ENCODE assay signal across 1 cellular context in genomic region chr1:160291248-160292220, GRCh38.
TF ChIP-seq lines count a peak whose summit lies in the region.

No MANE protein-coding gene starts in this region.

TF ChIP-seq in WTC11, 78 proteins besides CTCF, POLR2A, EP300 and RAD21 (continued from another document):
- TF ChIP-seq PRDM15 (CRISPR knock-in tag; IDR thresholded peaks at IDR 0.05) (no peak), NFE2L1 (CRISPR knock-in tag; IDR thresholded peaks at IDR 0.05) (no peak), ZNF121 (CRISPR knock-in tag; IDR thresholded peaks at IDR 0.05) (no peak), MLX (CRISPR knock-in tag; IDR thresholded peaks at IDR 0.05) (no peak), GABPB1 (CRISPR knock-in tag; IDR thresholded peaks at IDR 0.05) (no peak), ZSCAN18 (CRISPR knock-in tag; IDR thresholded peaks at IDR 0.05) (no peak), HMGXB4 (CRISPR knock-in tag; IDR thresholded peaks at IDR 0.05) (no peak), CDX4 (CRISPR knock-in tag; IDR thresholded peaks at IDR 0.05; ENCODE audit: borderline replicate concordance) (no peak)
